ENCODE assay signal across 8 cellular contexts in the genomic region with DNA sequence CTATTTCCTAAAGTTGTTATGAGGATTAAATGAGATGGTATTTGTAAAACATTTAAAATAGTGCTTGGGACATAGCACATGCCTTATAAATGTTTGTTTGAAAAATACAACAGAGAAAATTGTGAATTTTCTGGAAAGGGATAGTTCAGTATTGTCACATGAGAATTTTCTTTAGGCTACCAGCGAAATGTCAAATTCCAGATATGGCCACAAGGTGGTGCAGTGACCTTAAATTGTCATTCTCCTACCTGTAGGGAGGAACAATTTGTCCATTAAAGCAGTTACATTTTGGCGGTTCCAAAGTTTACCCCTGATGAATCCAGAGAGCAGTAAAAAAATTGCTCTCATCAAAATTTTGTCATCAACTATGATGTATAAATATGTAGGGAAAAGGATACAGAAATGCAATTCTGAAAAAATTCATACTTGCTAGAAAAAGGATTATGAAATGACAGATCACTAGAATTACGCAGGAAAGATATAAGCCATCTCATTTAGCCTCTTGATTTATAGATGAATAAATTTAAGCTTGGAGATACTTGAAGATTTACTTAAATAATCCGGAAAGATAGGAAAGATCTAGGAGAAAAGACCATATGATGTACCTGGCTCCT. TPM values are rescaled to one million over a fixed set of nuclear protein-coding genes. Genes with fewer than 3 reads are reported as not detected.
DNase-seq lines count a peak whose midpoint lies in the region; ATAC-seq, FAIRE-seq and TF ChIP-seq lines count a peak whose summit lies in the region.

No MANE protein-coding gene starts in this region.

- no peaks in the 10 kb centered on the region for H3K9me3 ChIP-seq in OCI-LY3 (ENCODE audit: insufficient read depth, low read length)
- no peaks in the 10 kb centered on the region for H3K9me3 ChIP-seq in neutrophil
- H3K9me3 ChIP-seq in testis, result no peaks in the 10 kb centered on the region

- FAIRE-seq in D721Med (lab: Jason Lieb, UNC), result peak; percentile 16

- no peaks in the 10 kb centered on the region for H3K4me1 ChIP-seq in OCI-LY3 (ENCODE audit: low read length)
- H3K4me1 ChIP-seq in neutrophil (ENCODE audit: control insufficient read depth in 1 of 2, insufficient read depth in 1 of 2, low read depth in 1 of 2, low read length in 1 of 2), result no peaks in the 10 kb centered on the region
- no peaks in the 10 kb centered on the region for H3K4me1 ChIP-seq in testis

- WGBS in testis, 2 donors, result 35% methylated on average over 4 of the region's 4 CpGs

- no peak overlapping the region for H3K4me3 ChIP-seq in OCI-LY3 (ENCODE audit: low read length)
- H3K4me3 ChIP-seq in fibroblast of mammary gland (ENCODE audit: control insufficient read depth, low read depth, low read length), result no peak overlapping the region
- H3K4me3 ChIP-seq in neutrophil (ENCODE audit: low read depth in 1 of 2, low read length in 1 of 2), result no peak overlapping the region
- no peak overlapping the region for H3K4me3 ChIP-seq in testis

- H2AFZ ChIP-seq in OCI-LY3 (ENCODE audit: low read depth, low read length), result no peak overlapping the region

- no peak overlapping the region for H3K4me2 ChIP-seq in OCI-LY3 (ENCODE audit: low read length)

- ATAC-seq in HG03378 (IDR thresholded peaks at IDR 0.05; ENCODE audit: unreplicated experiment) (peak; percentile 63), HG03520 (IDR thresholded peaks at IDR 0.05; ENCODE audit: unreplicated experiment) (no peak)

- peak; percentile 78 for TF ChIP-seq CTCF in D721Med (IDR thresholded peaks at IDR 0.05; ENCODE audit: insufficient read depth, missing control alignments)
- TF ChIP-seq CTCF in OCI-LY3 (IDR thresholded peaks at IDR 0.05; ENCODE audit: low read depth, low read length), result peak; percentile 63
- TF ChIP-seq CTCF in fibroblast of mammary gland (conservative IDR thresholded peaks at IDR 0.05; ENCODE audit: control insufficient read depth, insufficient read depth, low read depth, low read length), result peak; percentile 75
- TF ChIP-seq CTCF in neutrophil (IDR thresholded peaks at IDR 0.05), result peak; percentile 83
- TF ChIP-seq CTCF in testis (IDR thresholded peaks at IDR 0.05), result peak; percentile 78 to 89 (median 79)

- no peaks in the 10 kb centered on the region for H3K27me3 ChIP-seq in OCI-LY3 (ENCODE audit: low read depth, low read length)
- peaks cover 10% of the 10 kb centered on the region for H3K27me3 ChIP-seq in neutrophil
- H3K27me3 ChIP-seq in testis, result no peaks in the 10 kb centered on the region

- H4K20me1 ChIP-seq in OCI-LY3 (ENCODE audit: insufficient read depth, low read length), result no peaks in the 10 kb centered on the region

- TF ChIP-seq POLR2A in testis (IDR thresholded peaks at IDR 0.05), result no peak

- H3K79me2 ChIP-seq in OCI-LY3 (ENCODE audit: low read length), result no peaks in the 10 kb centered on the region

- no peak overlapping the region for H3K9ac ChIP-seq in OCI-LY3 (ENCODE audit: low read length)

- H3K27ac ChIP-seq in OCI-LY3 (ENCODE audit: low read length) (no peak overlapping the region), neutrophil (no peak overlapping the region), testis (no peak overlapping the region)

- H3K36me3 ChIP-seq in OCI-LY3 (replicated peaks; ENCODE audit: low read depth, low read length) (no peaks in the 10 kb centered on the region), neutrophil (no peaks in the 10 kb centered on the region), testis (ENCODE audit: low read depth, missing control alignments) (no peaks in the 10 kb centered on the region)

- no peak for DNase-seq in D721Med (ENCODE audit: insufficient read length, low spot score)
- peak; percentile 45 for DNase-seq in activated T-cell treated with anti-CD3 and anti-CD28 coated beads for 48 hours (ENCODE audit: low read depth)
- peak; percentile 60 for DNase-seq in fibroblast of mammary gland (ENCODE audit: low read depth)
- DNase-seq in testis, result peak; percentile 85

- intact Hi-C loops in testis (cut with DNase I; ENCODE audit: low total_unique reads), result loop anchor here (5.0 kb wide), 1 partner anchor 133 kb away; no protein-coding TSS in a partner anchor

RNA-seq across cellular contexts. Expression of gene TSHB, which starts 50.2 kb away (rescaled TPM):
- total RNA-seq in testis, result not detected
- polyA plus RNA-seq in testis (ENCODE audit: insufficient read depth, low read depth, low replicate concordance), result not detected
